17 cellular contexts compared by ENCODE assay signal in genomic region chr19:16244091-16244490, GRCh38. TPM values are rescaled to one million over a fixed set of nuclear protein-coding genes. Genes with fewer than 3 reads are reported as not detected.
DNase-seq lines count a peak whose midpoint lies in the region; ATAC-seq and TF ChIP-seq lines count a peak whose summit lies in the region.
"Had no signal": no experiment of that assay in that cellular context is flagged by ENCODE, and none has a peak within 500 bp of the region (broad histone marks: within the 10 kb centered on the region; RNA-seq: fewer than 3 reads in every experiment).

No MANE protein-coding gene starts in this region.

- CTCF ChIA-PET in AG04449 (lab: Yijun Ruan, JAX): interaction anchor here (1.1 to 8.2 kb wide), 3 partner anchors 132 to 143 kb away, joined by 3 to 352 read pairs (median 169); no protein-coding TSS in a partner anchor
- CTCF ChIA-PET in CD4-positive, alpha-beta T cell (lab: Charles Lee): interaction anchor here (1.1 kb wide), 1 partner anchor 139 kb away, joined by 3 read pairs; no protein-coding TSS in a partner anchor
- CTCF ChIA-PET in MCF 10A (lab: Yijun Ruan, JAX): interaction anchor here (1.3 kb wide), 1 partner anchor 139 kb away, joined by 3 read pairs; no protein-coding TSS in a partner anchor

- no peak for TF ChIP-seq CTCF in AG04449 (IDR thresholded peaks at IDR 0.05; ENCODE audit: insufficient read depth, low read length, missing control alignments)
- TF ChIP-seq CTCF in CD4-positive, alpha-beta T cell (IDR thresholded peaks at IDR 0.05): no peak
- no peak for TF ChIP-seq CTCF in glutamatergic neuron (IDR thresholded peaks at IDR 0.05; ENCODE audit: partially characterized antibody, unreplicated experiment)
- no peak for TF ChIP-seq CTCF in MCF 10A (IDR thresholded peaks at IDR 0.05; ENCODE audit: unreplicated experiment)

- POLR2A ChIA-PET in AG04449 (lab: Yijun Ruan, JAX) (no interaction called here), MCF 10A (lab: Yijun Ruan, JAX) (no interaction called here)
- POLR2A ChIA-PET in CD4-positive, alpha-beta T cell (lab: Charles Lee): interaction anchor here (1.3 to 1.8 kb wide), 5 partner anchors 39 to 131 kb away, joined by 3 to 8 read pairs (median 5); partner anchors contain the start of gene KLF2

- no peaks in the 10 kb centered on the region for H3K27me3 ChIP-seq in CD4-positive, alpha-beta T cell (ENCODE audit: control insufficient read depth, insufficient read depth, low read length)
- H3K27me3 ChIP-seq: BLaER1, testis had no signal

- DNase-seq in AG04449 (ENCODE audit: low read depth, low spot score): peak; percentile 10
- no peak for DNase-seq in CD4-positive, alpha-beta T cell
- no peak for DNase-seq in T-helper 17 cell
- DNase-seq in fibroblast of peridontal ligament (ENCODE audit: extremely low read depth): peak; percentile 85
- DNase-seq in glutamatergic neuron: no peak
- DNase-seq in NK-92 (lab: John Stamatoyannopoulos, UW; ENCODE audit: unreplicated experiment): no peak
- DNase-seq in MCF 10A (ENCODE audit: unreplicated experiment): no peak
- DNase-seq in HuH-7 (ENCODE audit: low spot score): no peak
- DNase-seq: activated CD4-positive, alpha-beta T cell treated with anti-CD3 and anti-CD28 coated beads, Interleukin-2, amount 50 U/mL, for 1 hour; activated gamma-delta T cell; central memory CD4-positive, alpha-beta T cell; hypothalamus; left cardiac atrium; NCI-H2029; NCI-H526; testis had no signal

- BruUV-seq in MCF 10A (replicated peaks; lab: Mats Ljungman, UMichigan): no TSS peak

- intact Hi-C loops in CD4-positive, alpha-beta T cell (cut with DNase I, micrococcal nuclease): no loop called here
- intact Hi-C loops in MCF 10A (cut with micrococcal nuclease): no loop called here

- peaks cover 33% of the 10 kb centered on the region for H3K4me1 Mint-ChIP-seq in CD4-positive, alpha-beta T cell (ENCODE audit: low read depth)
- peaks cover 12% of the 10 kb centered on the region for H3K4me1 Mint-ChIP-seq in T-helper 17 cell
- no peaks in the 10 kb centered on the region for H3K4me1 Mint-ChIP-seq in glutamatergic neuron (ENCODE audit: low read depth, unreplicated experiment)
- peaks cover 7% of the 10 kb centered on the region for H3K4me1 Mint-ChIP-seq in MCF 10A (ENCODE audit: insufficient read depth, unreplicated experiment)

- peaks cover 3% of the 10 kb centered on the region for H3K9me3 Mint-ChIP-seq in CD4-positive, alpha-beta T cell
- H3K9me3 Mint-ChIP-seq in glutamatergic neuron (ENCODE audit: unreplicated experiment): peaks cover 5% of the 10 kb centered on the region
- no peaks in the 10 kb centered on the region for H3K9me3 Mint-ChIP-seq in MCF 10A (ENCODE audit: unreplicated experiment)

- H3K27ac ChIP-seq in CD4-positive, alpha-beta T cell (ENCODE audit: low read depth, low read length): no peak overlapping the region
- H3K27ac ChIP-seq: BLaER1, testis had no signal

- H3K27me3 Mint-ChIP-seq in CD4-positive, alpha-beta T cell: no peaks in the 10 kb centered on the region
- H3K27me3 Mint-ChIP-seq in T-helper 17 cell: peaks cover 4% of the 10 kb centered on the region
- H3K27me3 Mint-ChIP-seq in glutamatergic neuron (ENCODE audit: unreplicated experiment): peaks cover 2% of the 10 kb centered on the region
- peaks cover 17% of the 10 kb centered on the region for H3K27me3 Mint-ChIP-seq in MCF 10A (ENCODE audit: insufficient read depth, unreplicated experiment)

- no peaks in the 10 kb centered on the region for H3K36me3 Mint-ChIP-seq in CD4-positive, alpha-beta T cell (ENCODE audit: low read depth)
- H3K36me3 Mint-ChIP-seq in T-helper 17 cell (ENCODE audit: low read depth) (no peaks in the 10 kb centered on the region), glutamatergic neuron (ENCODE audit: unreplicated experiment) (no peaks in the 10 kb centered on the region), MCF 10A (ENCODE audit: insufficient read depth, unreplicated experiment) (no peaks in the 10 kb centered on the region)

- H3K4me3 Mint-ChIP-seq in CD4-positive, alpha-beta T cell: peak overlapping the region; percentile 12
- H3K4me3 Mint-ChIP-seq in T-helper 17 cell: peak overlapping the region; percentile 56
- no peak overlapping the region for H3K4me3 Mint-ChIP-seq in glutamatergic neuron (ENCODE audit: unreplicated experiment)
- H3K4me3 Mint-ChIP-seq in MCF 10A (ENCODE audit: unreplicated experiment): no peak overlapping the region

- no peak overlapping the region for H3K4me3 ChIP-seq in AG04449 (ENCODE audit: low read depth, low read length)
- H3K4me3 ChIP-seq: BLaER1, testis had no signal

- peak overlapping the region; percentile 67 for H3K27ac Mint-ChIP-seq in CD4-positive, alpha-beta T cell
- H3K27ac Mint-ChIP-seq in T-helper 17 cell: no peak overlapping the region
- no peak overlapping the region for H3K27ac Mint-ChIP-seq in glutamatergic neuron (ENCODE audit: unreplicated experiment)
- no peak overlapping the region for H3K27ac Mint-ChIP-seq in MCF 10A (ENCODE audit: low read depth, unreplicated experiment)

- H3K9me3 ChIP-seq in CD4-positive, alpha-beta T cell (ENCODE audit: control insufficient read depth, low read length): no peaks in the 10 kb centered on the region
- H3K9me3 ChIP-seq in T-helper 17 cell (ENCODE audit: control insufficient read depth, low read length, poor library complexity, severe bottlenecking): no peaks in the 10 kb centered on the region
- H3K9me3 ChIP-seq: BLaER1, testis had no signal

- peak; percentile 61 for ATAC-seq in CD4-positive, alpha-beta T cell (ENCODE audit: poor library complexity)
- peak; percentile 30 for ATAC-seq in T-helper 17 cell
- ATAC-seq: left cardiac atrium had no signal

RNA-seq across cellular contexts. Expression of gene AP1M1, which starts 46.4 kb away (rescaled TPM):
- total RNA-seq in CD4-positive, alpha-beta T cell: 10 to 100 TPM; 52.1 to 58.3 TPM
- total RNA-seq in T-helper 17 cell (10 to 100 TPM; 91.8 to 98.5 TPM), glutamatergic neuron (ENCODE audit: unreplicated experiment) (87.6 TPM), MCF 10A (2022) (53.8 and 62.1 TPM in 2 replicates)

RNA-seq across cellular contexts. Expression of gene FAM32A, which starts 58.9 kb away (rescaled TPM):
- total RNA-seq in CD4-positive, alpha-beta T cell: 10 to 100 TPM; 44.5 to 50.3 TPM
- total RNA-seq in T-helper 17 cell (10 to 100 TPM; 33.7 to 48.8 TPM), glutamatergic neuron (ENCODE audit: unreplicated experiment) (103 TPM), MCF 10A (2022) (48.1 and 53.7 TPM in 2 replicates)

Comparison
In these comparisons a context has a peak if more than half of its experiments do, and no peak if none do; other contexts are left out.
1. DNase-seq: peak in AG04449 (single experiment) and fibroblast of peridontal ligament (single experiment); none in CD4-positive, alpha-beta T cell (0 of 10), T-helper 17 cell (0 of 3), glutamatergic neuron (single experiment), NK-92 (single experiment), MCF 10A (single experiment) and HuH-7 (single experiment).
2. H3K4me3 Mint-ChIP-seq: peak in CD4-positive, alpha-beta T cell (single experiment) and T-helper 17 cell (single experiment); none in glutamatergic neuron (single experiment) and MCF 10A (single experiment).